7 cellular contexts compared by ENCODE assay signal in genomic region chrX:12980044-12980443, GRCh38. TPM values are rescaled to one million over a fixed set of nuclear protein-coding genes. Genes with fewer than 3 reads are reported as not detected.
A peak's percentile ranks its signal among the peaks of the same experiment; 100 is the strongest.
DNase-seq lines count a peak whose midpoint lies in the region; ATAC-seq and TF ChIP-seq lines count a peak whose summit lies in the region.
"Not testable (repeated sequence)": the region's sequence is repeated elsewhere in the genome, so short reads cannot be mapped to it uniquely, and the experiment has no call there.

No MANE protein-coding gene starts in this region.

- not testable (repeated sequence) for H3K27me3 ChIP-seq in OCI-LY3 (ENCODE audit: low read depth, low read length); muscle layer of duodenum (ENCODE audit: low read depth, low read length)
- H3K27me3 ChIP-seq in spleen (replicated peaks in 1 of 7): peaks cover 0 to 10% (median 0%) of the 10 kb centered on the region in 7 donors

- in situ Hi-C loops in GM18951 (cut with MboI; ENCODE audit: low sequenced_read_pairs, unreplicated experiment): not testable (repeated sequence)

- H3K27me3 Mint-ChIP-seq in activated naive CD4-positive, alpha-beta T cell treated with anti-CD3 and anti-CD28 coated beads, Interleukin-2, amount 10 ng/mL, durations not matched to agents 7 days and 5 days: peaks cover 11% of the 10 kb centered on the region
- H3K27me3 Mint-ChIP-seq in effector memory CD8-positive, alpha-beta T cell: not testable (repeated sequence)

- H3K4me1 Mint-ChIP-seq in activated naive CD4-positive, alpha-beta T cell treated with anti-CD3 and anti-CD28 coated beads, Interleukin-2, amount 10 ng/mL, durations not matched to agents 7 days and 5 days: peaks cover 59% of the 10 kb centered on the region
- peaks cover 31 to 45% of the 10 kb centered on the region in 2 donors for H3K4me1 Mint-ChIP-seq in effector memory CD8-positive, alpha-beta T cell (ENCODE audit: low read depth in 2 of 2)

- not testable (repeated sequence) for H2AFZ ChIP-seq in OCI-LY3 (ENCODE audit: low read depth, low read length)

- peak overlapping the region; percentile 33 for H3K4me3 Mint-ChIP-seq in activated naive CD4-positive, alpha-beta T cell treated with anti-CD3 and anti-CD28 coated beads, Interleukin-2, amount 10 ng/mL, durations not matched to agents 7 days and 5 days
- peak overlapping the region; percentile 94 to 98 for H3K4me3 Mint-ChIP-seq in effector memory CD8-positive, alpha-beta T cell

- H3K79me2 ChIP-seq in OCI-LY3 (ENCODE audit: low read length): peaks cover 37% of the 10 kb centered on the region

- not testable (repeated sequence) for ATAC-seq in effector memory CD8-positive, alpha-beta T cell (replicated peaks)

- peak overlapping the region; percentile 99 for H3K27ac Mint-ChIP-seq in activated naive CD4-positive, alpha-beta T cell treated with anti-CD3 and anti-CD28 coated beads, Interleukin-2, amount 10 ng/mL, durations not matched to agents 7 days and 5 days
- peak overlapping the region; percentile 98 to 99 for H3K27ac Mint-ChIP-seq in effector memory CD8-positive, alpha-beta T cell

- peak overlapping the region; percentile 95 for H3K4me3 ChIP-seq in OCI-LY3 (ENCODE audit: low read length)
- H3K4me3 ChIP-seq in muscle layer of duodenum (ENCODE audit: low read depth in 1 of 2, low read length in 2 of 2); spleen: not testable (repeated sequence)

- 51 to 75% (median 67%) methylated on average over 9 of the region's 9 CpGs for WGBS in spleen, 5 donors

- H3K9me3 ChIP-seq in OCI-LY3 (ENCODE audit: insufficient read depth, low read length); muscle layer of duodenum (ENCODE audit: control insufficient read depth in 1 of 2, low read length in 2 of 2): not testable (repeated sequence)
- peaks cover 0 to 11% (median 0%) of the 10 kb centered on the region in 8 donors for H3K9me3 ChIP-seq in spleen

- H3K36me3 ChIP-seq in OCI-LY3 (replicated peaks; ENCODE audit: low read depth, low read length) (peaks cover 28% of the 10 kb centered on the region), spleen (peaks cover 0 to 24% (median 0%) of the 10 kb centered on the region in 6 donors)
- H3K36me3 ChIP-seq in muscle layer of duodenum (ENCODE audit: control insufficient read depth in 1 of 2, insufficient read depth in 2 of 2, low read length in 2 of 2): not testable (repeated sequence)

- peak; percentile 11 for TF ChIP-seq POLR2A in GM18951 (IDR thresholded peaks at IDR 0.05; ENCODE audit: extremely low read depth, insufficient read depth, insufficient read length)
- not testable (repeated sequence) for TF ChIP-seq POLR2A in spleen (IDR thresholded peaks at IDR 0.05)

- peak; percentile 33 for DNase-seq in activated CD4-positive, alpha-beta T cell treated with anti-CD3 and anti-CD28 coated beads for 48 hours
- not testable (repeated sequence) for DNase-seq in activated naive CD4-positive, alpha-beta T cell treated with anti-CD3 and anti-CD28 coated beads, Interleukin-2, amount 10 ng/mL, durations not matched to agents 7 days and 5 days; effector memory CD8-positive, alpha-beta T cell
- DNase-seq in spleen: peak; percentile 57

- H3K4me2 ChIP-seq in OCI-LY3 (ENCODE audit: low read length): peak overlapping the region; percentile 98

- TF ChIP-seq CTCF in OCI-LY3 (IDR thresholded peaks at IDR 0.05; ENCODE audit: low read depth, low read length); spleen (IDR thresholded peaks at IDR 0.05 in 8 of 11, conservative IDR thresholded peaks at IDR 0.05 in 3 of 11): not testable (repeated sequence)

- H3K4me1 ChIP-seq in OCI-LY3 (ENCODE audit: low read length): peaks cover 58% of the 10 kb centered on the region
- not testable (repeated sequence) for H3K4me1 ChIP-seq in muscle layer of duodenum (ENCODE audit: control insufficient read depth in 1 of 2, insufficient read depth in 2 of 2, low read length in 2 of 2)
- H3K4me1 ChIP-seq in spleen: peaks cover 19 to 74% (median 54%) of the 10 kb centered on the region in 6 donors

- CTCF ChIA-PET in activated naive CD4-positive, alpha-beta T cell treated with anti-CD3 and anti-CD28 coated beads, Interleukin-2, amount 10 ng/mL, durations not matched to agents 7 days and 5 days (lab: Charles Lee): interaction anchor here (1.0 to 2.6 kb wide), 4 partner anchors 29 to 112 kb away, joined by 3 to 19 read pairs (median 8); no protein-coding TSS in a partner anchor

- H3K27ac ChIP-seq in OCI-LY3 (ENCODE audit: low read length) (peak overlapping the region; percentile 100), muscle layer of duodenum (ENCODE audit: low read length) (peak overlapping the region; percentile 49), spleen (peak overlapping the region in 7 of 8 donors; percentile 95 to 98 (median 97))

- H3K9ac ChIP-seq in OCI-LY3 (ENCODE audit: low read length): peak overlapping the region; percentile 100

- H3K36me3 Mint-ChIP-seq in activated naive CD4-positive, alpha-beta T cell treated with anti-CD3 and anti-CD28 coated beads, Interleukin-2, amount 10 ng/mL, durations not matched to agents 7 days and 5 days: peaks cover 36% of the 10 kb centered on the region
- H3K36me3 Mint-ChIP-seq in effector memory CD8-positive, alpha-beta T cell (ENCODE audit: insufficient read depth): peaks cover 65% of the 10 kb centered on the region

- intact Hi-C loops in spleen (cut with DNase I; ENCODE audit: low total_unique reads): loop anchor here (10.0 kb wide), 1 partner anchor 105 kb away; no protein-coding TSS in a partner anchor

- not testable (repeated sequence) for H3K9me3 Mint-ChIP-seq in activated naive CD4-positive, alpha-beta T cell treated with anti-CD3 and anti-CD28 coated beads, Interleukin-2, amount 10 ng/mL, durations not matched to agents 7 days and 5 days; effector memory CD8-positive, alpha-beta T cell

- peaks cover 20% of the 10 kb centered on the region for H4K20me1 ChIP-seq in OCI-LY3 (ENCODE audit: insufficient read depth, low read length)

RNA-seq across cellular contexts. Expression of gene TMSB4X, which starts 5.1 kb away (rescaled TPM):
- over 10,000 TPM in 3 of 7 donors, 1,000 to 10,000 TPM in 4; 6,343 to 12,135 (median 6,919) TPM for total RNA-seq in spleen
- polyA plus RNA-seq in spleen: over 10,000 TPM; 14,844 to 19,174 (median 17,521) TPM

Comparison
In these comparisons a context has a peak if more than half of its experiments do, and no peak if none do; other contexts are left out.
1. H3K27ac ChIP-seq: peak in every context shown above with its lines; median percentile 100 in OCI-LY3; 97 in spleen; 49 in muscle layer of duodenum.